Comparison of ENCODE assay signal across 9 cellular contexts in the genomic region with DNA sequence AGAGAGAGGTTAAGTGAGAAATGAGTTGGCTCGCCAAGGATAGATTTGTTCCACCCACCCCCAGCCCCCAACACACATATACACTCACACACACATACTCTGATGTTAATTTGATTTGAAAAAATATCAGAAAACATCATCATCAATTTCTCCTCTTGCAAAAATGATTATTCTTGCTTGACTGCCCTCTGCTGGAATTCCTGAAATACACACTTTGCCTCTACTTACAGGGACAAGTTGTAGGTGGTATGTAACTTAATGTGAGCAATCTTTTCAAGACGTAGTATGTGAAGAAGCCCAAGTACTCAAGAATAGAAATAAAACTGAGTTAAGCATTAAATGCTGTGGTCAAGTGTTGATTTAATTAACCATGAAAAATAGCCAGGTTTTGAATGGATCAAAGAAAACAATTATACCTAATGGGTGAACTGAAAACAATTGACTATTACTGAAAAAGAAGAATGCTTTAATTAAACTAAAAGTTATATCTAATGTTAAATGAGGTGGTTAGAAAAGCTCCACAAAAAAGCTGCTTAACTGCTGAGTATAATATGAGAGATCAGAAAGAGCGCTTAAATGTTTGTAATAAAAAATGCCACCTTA. TPM values are rescaled to one million over a fixed set of nuclear protein-coding genes. Genes with fewer than 3 reads are reported as not detected.
DNase-seq lines count a peak whose midpoint lies in the region; ATAC-seq and TF ChIP-seq lines count a peak whose summit lies in the region.
"Had no signal": no experiment of that assay in that cellular context is flagged by ENCODE, and none has a peak within 500 bp of the region (broad histone marks: within the 10 kb centered on the region; RNA-seq: fewer than 3 reads in every experiment).

No MANE protein-coding gene starts in this region.

- no peak for ATAC-seq in GM21360 (IDR thresholded peaks at IDR 0.05; ENCODE audit: unreplicated experiment)
- ATAC-seq in HG02588 (IDR thresholded peaks at IDR 0.05; ENCODE audit: unreplicated experiment), result no peak

- H3K4me3 ChIP-seq in testis, result no peak overlapping the region

- H3K36me3 Mint-ChIP-seq in Calu3 (ENCODE audit: insufficient read depth, unreplicated experiment) (no peaks in the 10 kb centered on the region), HFFc6 (ENCODE audit: low read depth) (no peaks in the 10 kb centered on the region)

- no peaks in the 10 kb centered on the region for H3K27me3 Mint-ChIP-seq in Calu3 (ENCODE audit: unreplicated experiment)
- no peaks in the 10 kb centered on the region; the same call in none of the 2 replicates for H3K27me3 Mint-ChIP-seq in HFFc6 (ENCODE audit: insufficient read depth)

- no peaks in the 10 kb centered on the region for H3K36me3 ChIP-seq in testis (ENCODE audit: low read depth, missing control alignments)

- no peak overlapping the region for H3K27ac ChIP-seq in testis

- peak; percentile 43 for DNase-seq in Calu3
- DNase-seq in HFFc6, result peak; percentile 2
- DNase-seq in SHP77 treated with DMSO at 0.1 percent for 48 hours (lab: John Stamatoyannopoulos, UW), result peak; percentile 4
- DNase-seq in globus pallidus (ENCODE audit: low spot score), result peak; percentile 65
- DNase-seq in testis, result peak; percentile 22
- no peak for DNase-seq in DMS79 (lab: John Stamatoyannopoulos, UW)

- peak; percentile 48 for TF ChIP-seq CTCF in Calu3 (IDR thresholded peaks at IDR 0.05; ENCODE audit: unreplicated experiment)
- peak; percentile 73 for TF ChIP-seq CTCF in HFFc6 (IDR thresholded peaks at IDR 0.05)
- TF ChIP-seq CTCF in testis (IDR thresholded peaks at IDR 0.05), result peak; percentile 41 to 66 (median 48)

- no peak for TF ChIP-seq POLR2A in testis (IDR thresholded peaks at IDR 0.05)

- H3K27ac Mint-ChIP-seq in Calu3 (ENCODE audit: unreplicated experiment) (no peak overlapping the region), HFFc6 (no peak overlapping the region)

- H3K9me3 Mint-ChIP-seq in Calu3 (ENCODE audit: low read depth, unreplicated experiment) (no peaks in the 10 kb centered on the region), HFFc6 (no peaks in the 10 kb centered on the region)

- CTCF ChIA-PET in Calu3 (lab: Charles Lee), result interaction anchor here (1.4 kb wide), 1 partner anchor 238 kb away, joined by 5 read pairs; no protein-coding TSS in a partner anchor

- H3K9me3 ChIP-seq in testis, result no peaks in the 10 kb centered on the region

- intact Hi-C loops in Calu3 (cut with micrococcal nuclease; ENCODE audit: unreplicated experiment) (loop anchor here (1.0 to 10.0 kb wide), 4 partner anchors 164 to 295 kb away; no protein-coding TSS in a partner anchor), testis (cut with DNase I; ENCODE audit: low total_unique reads) (no loop called here)

- H3K27me3 ChIP-seq in testis, result no peaks in the 10 kb centered on the region

- H3K4me3 Mint-ChIP-seq in Calu3 (ENCODE audit: low read depth, unreplicated experiment), result no peak overlapping the region
- no peak overlapping the region for H3K4me3 Mint-ChIP-seq in HFFc6

- 51 to 58% methylated on average over 3 of the region's 3 CpGs for WGBS in testis, 2 donors

- H3K4me1 Mint-ChIP-seq in Calu3 (ENCODE audit: low read depth, unreplicated experiment), result no peaks in the 10 kb centered on the region
- H3K4me1 Mint-ChIP-seq in HFFc6 (ENCODE audit: low read depth), result no peaks in the 10 kb centered on the region

- no TSS peak for BruUV-seq in Calu3 (replicated peaks; lab: Mats Ljungman, UMichigan)

- H3K4me1 ChIP-seq in testis, result no peaks in the 10 kb centered on the region

RNA-seq across cellular contexts. Expression of a gene that starts 46.6 kb away (rescaled TPM):
- total RNA-seq in Calu3 (2022) (not detected in 2 replicates), testis (not detected)
- total RNA-seq in HFFc6 (2021; fragmentation: NEBNext Ultra II Directional; extraction: Animal tissue kit (Norgen Biotek cat#: 25700)), result not detected
- polyA plus RNA-seq in testis (ENCODE audit: insufficient read depth, low read depth, low replicate concordance), result not detected
- total RNA-seq: mononuclear cell had no signal
